Comparison of ENCODE assay signal across 1 cellular context in the genomic region with DNA sequence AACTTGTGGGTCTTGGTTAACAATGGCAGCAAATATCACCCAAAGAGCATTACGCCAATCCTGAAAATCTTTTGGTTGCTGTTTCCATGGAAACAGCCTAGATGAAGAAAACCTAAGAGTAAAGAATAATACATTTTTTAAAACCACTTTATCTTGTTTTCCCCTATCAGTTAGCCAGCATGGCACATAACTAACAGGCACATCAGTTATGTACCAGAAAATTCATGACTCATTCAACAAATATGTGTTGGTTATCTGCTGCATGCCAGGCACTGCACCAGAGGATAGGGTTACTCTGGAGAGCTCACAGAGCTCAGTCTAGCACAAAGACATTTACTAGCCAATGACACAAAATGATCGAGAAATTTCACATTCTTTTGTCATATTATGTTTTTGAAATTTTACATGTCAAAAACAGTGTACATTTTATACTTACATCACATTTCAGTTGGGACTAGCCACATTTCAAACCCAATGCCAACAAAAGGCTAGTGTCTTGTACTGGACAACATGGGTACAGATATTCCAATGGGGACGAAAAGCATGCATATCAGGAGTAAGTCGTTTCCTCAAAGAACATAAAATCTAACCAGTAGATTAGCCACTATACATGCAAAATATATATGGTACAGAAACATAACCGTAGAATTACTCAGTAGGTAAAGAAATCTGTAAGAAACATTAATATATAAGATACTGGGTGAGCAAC.
A peak's percentile ranks its signal among the peaks of the same experiment; 100 is the strongest.
TF ChIP-seq lines count a peak whose summit lies in the region.

No MANE protein-coding gene starts in this region.

TF ChIP-seq in HepG2, 621 proteins besides CTCF, POLR2A, EP300 and RAD21:
- no peak for TF ChIP-seq IKZF4 (CRISPR knock-in tag; IDR thresholded peaks at IDR 0.05; ENCODE audit: borderline replicate concordance, low read depth, not compliant biosample characterization)
- TF ChIP-seq FOXJ3 (CRISPR knock-in tag; IDR thresholded peaks at IDR 0.05; ENCODE audit: borderline replicate concordance): no peak
- no peak for TF ChIP-seq SALL2 (CRISPR knock-in tag; IDR thresholded peaks at IDR 0.05)
- no peak for TF ChIP-seq ZNF501 (CRISPR knock-in tag; IDR thresholded peaks at IDR 0.05)
- TF ChIP-seq, protein P1, sequence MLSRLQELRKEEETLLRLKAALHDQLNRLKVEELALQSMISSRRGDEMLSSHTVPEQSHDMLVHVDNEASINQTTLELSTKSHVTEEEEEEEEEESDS (CRISPR knock-in tag; IDR thresholded peaks at IDR 0.05; ENCODE audit: borderline replicate concordance): no peak
- peak; percentile 87 for TF ChIP-seq JUND (CRISPR knock-in tag; IDR thresholded peaks at IDR 0.05)
- TF ChIP-seq FIP1L1 (IDR thresholded peaks at IDR 0.05; ENCODE audit: borderline replicate concordance, insufficient read depth, low read depth, low read length): no peak
- no peak for TF ChIP-seq KLF9 (CRISPR knock-in tag; IDR thresholded peaks at IDR 0.05; ENCODE audit: low read depth)
- TF ChIP-seq TEAD2 (CRISPR knock-in tag; IDR thresholded peaks at IDR 0.05): no peak
- TF ChIP-seq HMG20A (CRISPR knock-in tag; IDR thresholded peaks at IDR 0.05; ENCODE audit: borderline replicate concordance): no peak
- TF ChIP-seq SAP130 (CRISPR knock-in tag; IDR thresholded peaks at IDR 0.05; ENCODE audit: low read depth): peak; percentile 26; the same call in 1 of the 2 replicates
- no peak for TF ChIP-seq ZSCAN22 (CRISPR knock-in tag; IDR thresholded peaks at IDR 0.05)
- TF ChIP-seq, protein P2, sequence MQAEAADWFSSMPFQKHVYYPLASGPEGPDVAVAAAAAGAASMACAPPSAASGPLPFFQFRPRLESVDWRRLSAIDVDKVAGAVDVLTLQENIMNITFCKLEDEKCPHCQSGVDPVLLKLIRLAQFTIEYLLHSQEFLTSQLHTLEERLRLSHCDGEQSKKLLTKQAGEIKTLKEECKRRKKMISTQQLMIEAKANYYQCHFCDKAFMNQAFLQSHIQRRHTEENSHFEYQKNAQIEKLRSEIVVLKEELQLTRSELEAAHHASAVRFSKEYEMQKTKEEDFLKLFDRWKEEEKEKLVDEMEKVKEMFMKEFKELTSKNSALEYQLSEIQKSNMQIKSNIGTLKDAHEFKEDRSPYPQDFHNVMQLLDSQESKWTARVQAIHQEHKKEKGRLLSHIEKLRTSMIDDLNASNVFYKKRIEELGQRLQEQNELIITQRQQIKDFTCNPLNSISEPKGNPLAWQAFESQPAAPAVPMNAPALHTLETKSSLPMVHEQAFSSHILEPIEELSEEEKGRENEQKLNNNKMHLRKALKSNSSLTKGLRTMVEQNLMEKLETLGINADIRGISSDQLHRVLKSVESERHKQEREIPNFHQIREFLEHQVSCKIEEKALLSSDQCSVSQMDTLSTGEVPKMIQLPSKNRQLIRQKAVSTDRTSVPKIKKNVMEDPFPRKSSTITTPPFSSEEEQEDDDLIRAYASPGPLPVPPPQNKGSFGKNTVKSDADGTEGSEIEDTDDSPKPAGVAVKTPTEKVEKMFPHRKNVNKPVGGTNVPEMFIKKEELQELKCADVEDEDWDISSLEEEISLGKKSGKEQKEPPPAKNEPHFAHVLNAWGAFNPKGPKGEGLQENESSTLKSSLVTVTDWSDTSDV (CRISPR knock-in tag; IDR thresholded peaks at IDR 0.05): no peak
- TF ChIP-seq FOSL2 (CRISPR knock-in tag; IDR thresholded peaks at IDR 0.05): peak; percentile 95
- TF ChIP-seq ZNF678 (CRISPR knock-in tag; IDR thresholded peaks at IDR 0.05): no peak
- TF ChIP-seq, protein P3, sequence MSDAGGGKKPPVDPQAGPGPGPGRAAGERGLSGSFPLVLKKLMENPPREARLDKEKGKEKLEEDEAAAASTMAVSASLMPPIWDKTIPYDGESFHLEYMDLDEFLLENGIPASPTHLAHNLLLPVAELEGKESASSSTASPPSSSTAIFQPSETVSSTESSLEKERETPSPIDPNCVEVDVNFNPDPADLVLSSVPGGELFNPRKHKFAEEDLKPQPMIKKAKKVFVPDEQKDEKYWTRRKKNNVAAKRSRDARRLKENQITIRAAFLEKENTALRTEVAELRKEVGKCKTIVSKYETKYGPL (CRISPR knock-in tag; IDR thresholded peaks at IDR 0.05): no peak
- TF ChIP-seq, protein P4, sequence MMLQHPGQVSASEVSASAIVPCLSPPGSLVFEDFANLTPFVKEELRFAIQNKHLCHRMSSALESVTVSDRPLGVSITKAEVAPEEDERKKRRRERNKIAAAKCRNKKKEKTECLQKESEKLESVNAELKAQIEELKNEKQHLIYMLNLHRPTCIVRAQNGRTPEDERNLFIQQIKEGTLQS (CRISPR knock-in tag; IDR thresholded peaks at IDR 0.05): peak; percentile 75
- no peak for TF ChIP-seq SKI (IDR thresholded peaks at IDR 0.05; ENCODE audit: partially characterized antibody)
- TF ChIP-seq, protein P5, sequence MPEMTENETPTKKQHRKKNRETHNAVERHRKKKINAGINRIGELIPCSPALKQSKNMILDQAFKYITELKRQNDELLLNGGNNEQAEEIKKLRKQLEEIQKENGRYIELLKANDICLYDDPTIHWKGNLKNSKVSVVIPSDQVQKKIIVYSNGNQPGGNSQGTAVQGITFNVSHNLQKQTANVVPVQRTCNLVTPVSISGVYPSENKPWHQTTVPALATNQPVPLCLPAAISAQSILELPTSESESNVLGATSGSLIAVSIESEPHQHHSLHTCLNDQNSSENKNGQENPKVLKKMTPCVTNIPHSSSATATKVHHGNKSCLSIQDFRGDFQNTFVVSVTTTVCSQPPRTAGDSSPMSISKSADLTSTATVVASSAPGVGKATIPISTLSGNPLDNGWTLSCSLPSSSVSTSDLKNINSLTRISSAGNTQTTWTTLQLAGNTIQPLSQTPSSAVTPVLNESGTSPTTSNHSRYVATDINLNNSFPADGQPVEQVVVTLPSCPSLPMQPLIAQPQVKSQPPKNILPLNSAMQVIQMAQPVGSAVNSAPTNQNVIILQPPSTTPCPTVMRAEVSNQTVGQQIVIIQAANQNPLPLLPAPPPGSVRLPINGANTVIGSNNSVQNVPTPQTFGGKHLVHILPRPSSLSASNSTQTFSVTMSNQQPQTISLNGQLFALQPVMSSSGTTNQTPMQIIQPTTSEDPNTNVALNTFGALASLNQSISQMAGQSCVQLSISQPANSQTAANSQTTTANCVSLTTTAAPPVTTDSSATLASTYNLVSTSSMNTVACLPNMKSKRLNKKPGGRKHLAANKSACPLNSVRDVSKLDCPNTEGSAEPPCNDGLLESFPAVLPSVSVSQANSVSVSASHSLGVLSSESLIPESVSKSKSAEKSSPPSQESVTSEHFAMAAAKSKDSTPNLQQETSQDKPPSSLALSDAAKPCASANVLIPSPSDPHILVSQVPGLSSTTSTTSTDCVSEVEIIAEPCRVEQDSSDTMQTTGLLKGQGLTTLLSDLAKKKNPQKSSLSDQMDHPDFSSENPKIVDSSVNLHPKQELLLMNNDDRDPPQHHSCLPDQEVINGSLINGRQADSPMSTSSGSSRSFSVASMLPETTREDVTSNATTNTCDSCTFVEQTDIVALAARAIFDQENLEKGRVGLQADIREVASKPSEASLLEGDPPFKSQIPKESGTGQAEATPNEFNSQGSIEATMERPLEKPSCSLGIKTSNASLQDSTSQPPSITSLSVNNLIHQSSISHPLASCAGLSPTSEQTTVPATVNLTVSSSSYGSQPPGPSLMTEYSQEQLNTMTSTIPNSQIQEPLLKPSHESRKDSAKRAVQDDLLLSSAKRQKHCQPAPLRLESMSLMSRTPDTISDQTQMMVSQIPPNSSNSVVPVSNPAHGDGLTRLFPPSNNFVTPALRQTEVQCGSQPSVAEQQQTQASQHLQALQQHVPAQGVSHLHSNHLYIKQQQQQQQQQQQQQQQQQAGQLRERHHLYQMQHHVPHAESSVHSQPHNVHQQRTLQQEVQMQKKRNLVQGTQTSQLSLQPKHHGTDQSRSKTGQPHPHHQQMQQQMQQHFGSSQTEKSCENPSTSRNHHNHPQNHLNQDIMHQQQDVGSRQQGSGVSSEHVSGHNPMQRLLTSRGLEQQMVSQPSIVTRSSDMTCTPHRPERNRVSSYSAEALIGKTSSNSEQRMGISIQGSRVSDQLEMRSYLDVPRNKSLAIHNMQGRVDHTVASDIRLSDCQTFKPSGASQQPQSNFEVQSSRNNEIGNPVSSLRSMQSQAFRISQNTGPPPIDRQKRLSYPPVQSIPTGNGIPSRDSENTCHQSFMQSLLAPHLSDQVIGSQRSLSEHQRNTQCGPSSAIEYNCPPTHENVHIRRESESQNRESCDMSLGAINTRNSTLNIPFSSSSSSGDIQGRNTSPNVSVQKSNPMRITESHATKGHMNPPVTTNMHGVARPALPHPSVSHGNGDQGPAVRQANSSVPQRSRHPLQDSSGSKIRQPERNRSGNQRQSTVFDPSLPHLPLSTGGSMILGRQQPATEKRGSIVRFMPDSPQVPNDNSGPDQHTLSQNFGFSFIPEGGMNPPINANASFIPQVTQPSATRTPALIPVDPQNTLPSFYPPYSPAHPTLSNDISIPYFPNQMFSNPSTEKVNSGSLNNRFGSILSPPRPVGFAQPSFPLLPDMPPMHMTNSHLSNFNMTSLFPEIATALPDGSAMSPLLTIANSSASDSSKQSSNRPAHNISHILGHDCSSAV (CRISPR knock-in tag; IDR thresholded peaks at IDR 0.05; ENCODE audit: borderline replicate concordance): no peak
- no peak for TF ChIP-seq KLF13 (CRISPR knock-in tag; IDR thresholded peaks at IDR 0.05)
- no peak for TF ChIP-seq SMAD9 (CRISPR knock-in tag; IDR thresholded peaks at IDR 0.05)
- peak; percentile 87 for TF ChIP-seq TEAD3 (CRISPR knock-in tag; optimal IDR thresholded peaks at IDR 0.05; ENCODE audit: borderline replicate concordance)
- TF ChIP-seq FOSL1 (CRISPR knock-in tag; IDR thresholded peaks at IDR 0.05; ENCODE audit: borderline replicate concordance): peak; percentile 80
- TF ChIP-seq, protein P6, sequence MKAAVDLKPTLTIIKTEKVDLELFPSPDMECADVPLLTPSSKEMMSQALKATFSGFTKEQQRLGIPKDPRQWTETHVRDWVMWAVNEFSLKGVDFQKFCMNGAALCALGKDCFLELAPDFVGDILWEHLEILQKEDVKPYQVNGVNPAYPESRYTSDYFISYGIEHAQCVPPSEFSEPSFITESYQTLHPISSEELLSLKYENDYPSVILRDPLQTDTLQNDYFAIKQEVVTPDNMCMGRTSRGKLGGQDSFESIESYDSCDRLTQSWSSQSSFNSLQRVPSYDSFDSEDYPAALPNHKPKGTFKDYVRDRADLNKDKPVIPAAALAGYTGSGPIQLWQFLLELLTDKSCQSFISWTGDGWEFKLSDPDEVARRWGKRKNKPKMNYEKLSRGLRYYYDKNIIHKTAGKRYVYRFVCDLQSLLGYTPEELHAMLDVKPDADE (CRISPR knock-in tag; IDR thresholded peaks at IDR 0.05): no peak
- TF ChIP-seq, protein P7, sequence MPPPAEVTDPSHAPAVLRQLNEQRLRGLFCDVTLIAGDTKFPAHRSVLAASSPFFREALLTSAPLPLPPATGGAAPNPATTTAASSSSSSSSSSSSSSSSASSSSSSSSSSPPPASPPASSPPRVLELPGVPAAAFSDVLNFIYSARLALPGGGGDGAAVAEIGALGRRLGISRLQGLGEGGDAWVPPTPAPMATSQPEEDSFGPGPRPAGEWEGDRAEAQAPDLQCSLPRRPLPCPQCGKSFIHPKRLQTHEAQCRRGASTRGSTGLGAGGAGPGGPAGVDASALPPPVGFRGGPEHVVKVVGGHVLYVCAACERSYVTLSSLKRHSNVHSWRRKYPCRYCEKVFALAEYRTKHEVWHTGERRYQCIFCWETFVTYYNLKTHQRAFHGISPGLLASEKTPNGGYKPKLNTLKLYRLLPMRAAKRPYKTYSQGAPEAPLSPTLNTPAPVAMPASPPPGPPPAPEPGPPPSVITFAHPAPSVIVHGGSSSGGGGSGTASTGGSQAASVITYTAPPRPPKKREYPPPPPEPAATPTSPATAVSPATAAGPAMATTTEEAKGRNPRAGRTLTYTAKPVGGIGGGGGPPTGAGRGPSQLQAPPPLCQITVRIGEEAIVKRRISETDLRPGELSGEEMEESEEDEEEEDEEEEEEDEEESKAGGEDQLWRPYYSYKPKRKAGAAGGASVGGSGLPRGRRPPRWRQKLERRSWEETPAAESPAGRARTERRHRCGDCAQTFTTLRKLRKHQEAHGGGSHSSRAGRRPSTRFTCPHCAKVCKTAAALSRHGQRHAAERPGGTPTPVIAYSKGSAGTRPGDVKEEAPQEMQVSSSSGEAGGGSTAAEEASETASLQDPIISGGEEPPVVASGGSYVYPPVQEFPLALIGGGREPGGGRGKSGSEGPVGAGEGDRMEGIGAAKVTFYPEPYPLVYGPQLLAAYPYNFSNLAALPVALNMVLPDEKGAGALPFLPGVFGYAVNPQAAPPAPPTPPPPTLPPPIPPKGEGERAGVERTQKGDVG (CRISPR knock-in tag; IDR thresholded peaks at IDR 0.05; ENCODE audit: borderline replicate concordance): no peak
- no peak for TF ChIP-seq PHF20 (CRISPR knock-in tag; IDR thresholded peaks at IDR 0.05)
- peak; percentile 31; the same call in 1 of the 2 replicates for TF ChIP-seq SIX1 (CRISPR knock-in tag; IDR thresholded peaks at IDR 0.05; ENCODE audit: borderline replicate concordance)
- no peak for TF ChIP-seq PRPF4 (IDR thresholded peaks at IDR 0.05; ENCODE audit: low read depth, low read length, poor library complexity, severe bottlenecking)
- TF ChIP-seq GATAD2A (CRISPR knock-in tag; IDR thresholded peaks at IDR 0.05): 0 out of 2 replicates have a peak, but pooled peaks have one; percentile 14
- TF ChIP-seq, protein P8, sequence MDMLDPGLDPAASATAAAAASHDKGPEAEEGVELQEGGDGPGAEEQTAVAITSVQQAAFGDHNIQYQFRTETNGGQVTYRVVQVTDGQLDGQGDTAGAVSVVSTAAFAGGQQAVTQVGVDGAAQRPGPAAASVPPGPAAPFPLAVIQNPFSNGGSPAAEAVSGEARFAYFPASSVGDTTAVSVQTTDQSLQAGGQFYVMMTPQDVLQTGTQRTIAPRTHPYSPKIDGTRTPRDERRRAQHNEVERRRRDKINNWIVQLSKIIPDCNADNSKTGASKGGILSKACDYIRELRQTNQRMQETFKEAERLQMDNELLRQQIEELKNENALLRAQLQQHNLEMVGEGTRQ (IDR thresholded peaks at IDR 0.05; ENCODE audit: low read depth, low read length): no peak
- TF ChIP-seq, protein P8 (CRISPR knock-in tag; IDR thresholded peaks at IDR 0.05; ENCODE audit: borderline replicate concordance): no peak
- peak; percentile 57 for TF ChIP-seq ZNF7 (CRISPR knock-in tag; IDR thresholded peaks at IDR 0.05)
